8 cellular contexts compared by ENCODE assay signal in the genomic region with DNA sequence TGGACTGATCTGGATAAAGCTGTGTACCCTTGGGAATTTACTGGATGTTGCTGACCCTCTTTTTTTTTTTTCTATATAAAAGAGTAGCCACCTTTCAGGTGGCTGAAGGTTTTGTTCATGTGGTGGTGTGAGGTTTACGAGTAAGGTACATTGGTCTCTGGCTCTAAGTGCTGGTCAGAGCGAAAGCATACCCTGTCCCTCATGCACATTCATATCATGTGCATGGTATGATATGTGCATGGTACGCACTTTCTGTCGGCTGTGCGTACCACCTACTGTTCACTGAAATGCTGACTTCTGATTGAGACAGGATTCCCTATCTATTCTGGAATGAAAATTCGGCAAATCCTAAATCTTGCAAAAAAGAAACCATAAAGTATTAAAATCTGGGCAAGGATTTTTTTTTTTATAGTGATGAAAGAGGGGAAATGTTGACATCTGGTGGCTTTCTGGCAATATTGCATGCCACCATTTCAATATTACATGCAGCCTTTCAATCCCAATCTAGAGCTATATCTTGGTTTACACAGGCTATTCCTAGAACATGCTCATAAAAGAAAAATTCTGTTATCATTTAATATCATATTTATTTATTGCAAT. TPM values are rescaled to one million over a fixed set of nuclear protein-coding genes. Genes with fewer than 3 reads are reported as not detected.
A peak's percentile ranks its signal among the peaks of the same experiment; 100 is the strongest.
DNase-seq lines count a peak whose midpoint lies in the region; ATAC-seq and TF ChIP-seq lines count a peak whose summit lies in the region.

No MANE protein-coding gene starts in this region.

- no peaks in the 10 kb centered on the region for H4K20me1 ChIP-seq in Loucy (ENCODE audit: insufficient read depth, low read length, poor library complexity, severe bottlenecking)

- TF ChIP-seq CTCF in AG10803 (conservative IDR thresholded peaks at IDR 0.05; ENCODE audit: low read length) (peak; percentile 68), Loucy (conservative IDR thresholded peaks at IDR 0.05; ENCODE audit: low read length) (peak; percentile 77), chondrocyte (IDR thresholded peaks at IDR 0.05) (peak; percentile 91), nephron progenitor cell (IDR thresholded peaks at IDR 0.05) (peak; percentile 65)

- H2AFZ ChIP-seq in Loucy (ENCODE audit: low read length) = no peak overlapping the region

- H3K4me3 Mint-ChIP-seq in chondrocyte (ENCODE audit: unreplicated experiment) (no peak overlapping the region), nephron progenitor cell (no peak overlapping the region)

- H3K4me2 ChIP-seq in Loucy (ENCODE audit: low read depth, low read length, poor library complexity, severe bottlenecking) = no peak overlapping the region

- no peaks in the 10 kb centered on the region for H3K79me2 ChIP-seq in Loucy (ENCODE audit: insufficient read depth, low read length)

- DNase-seq in AG10803 (ENCODE audit: low read depth) (peak; percentile 23), chondrocyte (ENCODE audit: low spot score) (no peak), nephron progenitor cell (no peak), GDM1 (lab: John Stamatoyannopoulos, UW) (no peak), COR-L47 (lab: John Stamatoyannopoulos, UW) (no peak)
- no peak for DNase-seq in stimulated activated CD4-positive, alpha-beta T cell treated with anti-CD3 and anti-CD28 coated beads, Interleukin-4, amount 100 ng/mL, for 1 hour

- no peaks in the 10 kb centered on the region for H3K4me1 ChIP-seq in Loucy (ENCODE audit: insufficient read depth, low read length, poor library complexity, severe bottlenecking)

- peak; percentile 17 for ATAC-seq in GM18868 (IDR thresholded peaks at IDR 0.05; ENCODE audit: unreplicated experiment)

- H3K27me3 Mint-ChIP-seq in chondrocyte (ENCODE audit: low read depth) = no peaks in the 10 kb centered on the region
- H3K27me3 Mint-ChIP-seq in nephron progenitor cell (ENCODE audit: low read depth, poor library complexity) = peaks cover 7% of the 10 kb centered on the region

- H3K4me3 ChIP-seq in AG10803 (ENCODE audit: low read length) (0 out of 2 replicates have a peak overlapping the region, but pooled peaks have one; percentile 23), Loucy (ENCODE audit: low read length, poor library complexity, severe bottlenecking) (no peak overlapping the region)

- H3K9me3 ChIP-seq in Loucy (ENCODE audit: insufficient read depth, low read depth, low read length) = no peaks in the 10 kb centered on the region

- H3K9me3 Mint-ChIP-seq in chondrocyte (ENCODE audit: low read depth) = no peaks in the 10 kb centered on the region
- H3K9me3 Mint-ChIP-seq in nephron progenitor cell = no peaks in the 10 kb centered on the region

- H3K9me2 ChIP-seq in Loucy (replicated peaks; ENCODE audit: low read depth, low read length) = no peaks in the 10 kb centered on the region

- no peaks in the 10 kb centered on the region for H3F3A ChIP-seq in Loucy (ENCODE audit: low read depth)

- no peaks in the 10 kb centered on the region for H3K27me3 ChIP-seq in Loucy (ENCODE audit: insufficient read depth, low read length, poor library complexity, severe bottlenecking)

- H3K9ac ChIP-seq in Loucy (ENCODE audit: low read depth, low read length, poor library complexity, severe bottlenecking) = no peak overlapping the region

- H3K36me3 ChIP-seq in Loucy (ENCODE audit: insufficient read depth, low read length) = no peaks in the 10 kb centered on the region

- no peaks in the 10 kb centered on the region for H3K36me3 Mint-ChIP-seq in chondrocyte (ENCODE audit: low read depth)
- no peaks in the 10 kb centered on the region for H3K36me3 Mint-ChIP-seq in nephron progenitor cell (ENCODE audit: low read depth)

- no peak overlapping the region for H3K27ac Mint-ChIP-seq in chondrocyte (ENCODE audit: unreplicated experiment)
- H3K27ac Mint-ChIP-seq in nephron progenitor cell = no peak overlapping the region

- H3K4me1 Mint-ChIP-seq in chondrocyte (ENCODE audit: low read depth) (peaks cover 9% of the 10 kb centered on the region), nephron progenitor cell (peaks cover 11% of the 10 kb centered on the region)

RNA-seq across cellular contexts. Expression of gene FAM149A, which starts 32.8 kb away (rescaled TPM):
- 5.4 to 7.1 TPM (median 5.8 TPM) in 3 replicates for total RNA-seq in chondrocyte

RNA-seq across cellular contexts. Expression of gene CYP4V2, which starts 54.1 kb away (rescaled TPM):
- total RNA-seq in chondrocyte = 13.3 to 13.4 TPM (median 13.4 TPM) in 3 replicates
